In the genomic region with DNA sequence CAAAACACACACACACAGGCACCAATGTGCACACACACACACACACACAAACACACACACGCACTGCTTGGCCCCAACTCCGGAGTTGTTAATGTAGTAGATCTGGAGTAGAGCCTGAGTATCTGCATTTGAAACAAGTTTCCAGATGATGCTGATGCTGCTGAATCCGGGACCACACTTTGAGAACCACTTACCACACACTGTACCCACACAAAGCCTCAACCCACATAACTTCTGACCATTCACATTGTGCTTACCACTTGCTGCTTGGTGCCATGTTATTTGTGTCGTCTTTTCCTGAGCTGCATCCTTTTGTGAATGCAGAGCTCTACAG, we compare ENCODE assay signal across 18 cellular contexts. TPM values are rescaled to one million over a fixed set of nuclear protein-coding genes. Genes with fewer than 3 reads are reported as not detected.
A peak's percentile ranks its signal among the peaks of the same experiment; 100 is the strongest.
DNase-seq lines count a peak whose midpoint lies in the region; ATAC-seq and TF ChIP-seq lines count a peak whose summit lies in the region.
"Had no signal": no experiment of that assay in that cellular context is flagged by ENCODE, and none has a peak within 500 bp of the region (broad histone marks: within the 10 kb centered on the region; RNA-seq: fewer than 3 reads in every experiment).

No MANE protein-coding gene starts in this region.

- ATAC-seq in natural killer cell treated with Interleukin-12 subunit alpha and Interleukin-12 subunit beta and Interleukin-15 and Interleukin-18, amount 100 ng/mL, for 72 hours, result peak in 1 of 2 donors; percentile 51
- no peak for ATAC-seq in natural killer cell
- ATAC-seq in HG03442 (IDR thresholded peaks at IDR 0.05; ENCODE audit: unreplicated experiment), result no peak

- TF ChIP-seq POLR2A in vagina (IDR thresholded peaks at IDR 0.05), result no peak

- peak overlapping the region in 1 of 59 donors; percentile 9 for H3K4me3 ChIP-seq in dorsolateral prefrontal cortex
- no peak overlapping the region for H3K4me3 ChIP-seq in vagina
- H3K4me3 ChIP-seq in Karpas-422 (ENCODE audit: low read length), result no peak overlapping the region
- H3K4me3 ChIP-seq: SJCRH30 had no signal

- H3K4me3 Mint-ChIP-seq in natural killer cell treated with Interleukin-12 subunit alpha and Interleukin-12 subunit beta and Interleukin-15 and Interleukin-18, amount 100 ng/mL, for 72 hours, result peak overlapping the region; percentile 52
- no peak overlapping the region for H3K4me3 Mint-ChIP-seq in natural killer cell
- H3K4me3 Mint-ChIP-seq: CD4-positive, CD25-positive, alpha-beta regulatory T cell had no signal

- H3K9me3 ChIP-seq in vagina (no peaks in the 10 kb centered on the region), Karpas-422 (ENCODE audit: low read length) (no peaks in the 10 kb centered on the region)
- H3K9me3 ChIP-seq: SJCRH30 had no signal

- H3K27ac Mint-ChIP-seq in natural killer cell treated with Interleukin-12 subunit alpha and Interleukin-12 subunit beta and Interleukin-15 and Interleukin-18, amount 100 ng/mL, for 72 hours, result peak overlapping the region in 1 of 2 donors; percentile 9
- no peak overlapping the region for H3K27ac Mint-ChIP-seq in natural killer cell

- no peaks in the 10 kb centered on the region for H4K20me1 ChIP-seq in Karpas-422 (ENCODE audit: insufficient read depth, low read depth, low read length)

- H3K9me2 ChIP-seq in Karpas-422 (replicated peaks; ENCODE audit: insufficient read depth, low read length), result no peaks in the 10 kb centered on the region

- H3K4me2 ChIP-seq in Karpas-422 (ENCODE audit: low read depth, low read length, poor library complexity, severe bottlenecking), result no peak overlapping the region

- no peaks in the 10 kb centered on the region for H3K79me2 ChIP-seq in Karpas-422 (ENCODE audit: low read length)

- H3K4me1 ChIP-seq in vagina, result peaks cover 22% of the 10 kb centered on the region
- no peaks in the 10 kb centered on the region for H3K4me1 ChIP-seq in Karpas-422 (ENCODE audit: low read length)
- H3K4me1 ChIP-seq: SJCRH30 had no signal

- TF ChIP-seq CTCF in natural killer cell (IDR thresholded peaks at IDR 0.05), result no peak
- no peak for TF ChIP-seq CTCF in dorsolateral prefrontal cortex (IDR thresholded peaks at IDR 0.05 in 54 of 56, conservative IDR thresholded peaks at IDR 0.05 in 2 of 56; ENCODE audit: low read depth in 1 of 56, partially characterized antibody in 56 of 56)
- no peak for TF ChIP-seq CTCF in vagina (IDR thresholded peaks at IDR 0.05)

- DNase-seq in natural killer cell treated with Interleukin-12 subunit alpha and Interleukin-12 subunit beta and Interleukin-15 and Interleukin-18, amount 100 ng/mL, for 72 hours (ENCODE audit: low spot score), result no peak
- no peak for DNase-seq in natural killer cell
- no peak for DNase-seq in dorsolateral prefrontal cortex
- DNase-seq in substantia nigra (lab: John Stamatoyannopoulos, UW), result no peak
- DNase-seq in vagina (ENCODE audit: extremely low spot score in 2 of 2), result no peak
- no peak for DNase-seq in Karpas-422
- DNase-seq in AG08395 (ENCODE audit: low spot score), result no peak
- DNase-seq: Calu3; CD4-positive, CD25-positive, alpha-beta regulatory T cell; DMS79 treated with DMSO at 0.1 percent for 48 hours; GOT3; NCI-H1048; NCI-H146; NCI-H2081 treated with DMSO at 0.1 percent for 48 hours; NCI-H524 treated with DMSO at 0.1 percent for 48 hours; RPMI8226; SJCRH30 had no signal

- H3K27ac ChIP-seq in dorsolateral prefrontal cortex, result peak overlapping the region in 54 of 59 donors; percentile 1 to 89 (median 78)
- H3K27ac ChIP-seq in substantia nigra (ENCODE audit: low read depth, low read length, poor library complexity, severe bottlenecking), result peak overlapping the region; percentile 72
- peak overlapping the region; percentile 76 for H3K27ac ChIP-seq in vagina
- H3K27ac ChIP-seq in Karpas-422 (ENCODE audit: low read length), result no peak overlapping the region
- H3K27ac ChIP-seq: SJCRH30 had no signal

- no peak overlapping the region for H2AFZ ChIP-seq in Karpas-422 (ENCODE audit: low read length)

- H3K36me3 ChIP-seq in vagina, result no peaks in the 10 kb centered on the region
- no peaks in the 10 kb centered on the region for H3K36me3 ChIP-seq in Karpas-422 (ENCODE audit: insufficient read depth, low read length)
- H3K36me3 ChIP-seq: SJCRH30 had no signal

- H3K27me3 Mint-ChIP-seq in natural killer cell treated with Interleukin-12 subunit alpha and Interleukin-12 subunit beta and Interleukin-15 and Interleukin-18, amount 100 ng/mL, for 72 hours, result no peaks in the 10 kb centered on the region
- peaks cover 0 to 2% of the 10 kb centered on the region in 2 donors for H3K27me3 Mint-ChIP-seq in natural killer cell (ENCODE audit: low read depth in 2 of 2)
- H3K27me3 Mint-ChIP-seq: CD4-positive, CD25-positive, alpha-beta regulatory T cell had no signal

- no peak overlapping the region for H3K9ac ChIP-seq in Karpas-422 (ENCODE audit: low read length)

- H3K9me3 Mint-ChIP-seq in natural killer cell treated with Interleukin-12 subunit alpha and Interleukin-12 subunit beta and Interleukin-15 and Interleukin-18, amount 100 ng/mL, for 72 hours, result no peaks in the 10 kb centered on the region
- H3K9me3 Mint-ChIP-seq in natural killer cell, result no peaks in the 10 kb centered on the region

- H3K36me3 Mint-ChIP-seq in natural killer cell treated with Interleukin-12 subunit alpha and Interleukin-12 subunit beta and Interleukin-15 and Interleukin-18, amount 100 ng/mL, for 72 hours, result no peaks in the 10 kb centered on the region
- no peaks in the 10 kb centered on the region for H3K36me3 Mint-ChIP-seq in natural killer cell

- H3K27me3 ChIP-seq in dorsolateral prefrontal cortex (no peaks in the 10 kb centered on the region), vagina (no peaks in the 10 kb centered on the region), Karpas-422 (ENCODE audit: low read length) (no peaks in the 10 kb centered on the region)
- H3K27me3 ChIP-seq: SJCRH30 had no signal

- H3K4me1 Mint-ChIP-seq in natural killer cell treated with Interleukin-12 subunit alpha and Interleukin-12 subunit beta and Interleukin-15 and Interleukin-18, amount 100 ng/mL, for 72 hours (ENCODE audit: low read depth in 2 of 2), result peaks cover 7% of the 10 kb centered on the region in 2 donors
- H3K4me1 Mint-ChIP-seq in natural killer cell, result peaks cover 7% of the 10 kb centered on the region in 2 donors

- intact Hi-C loops in natural killer cell (cut with micrococcal nuclease) (no loop called here), dorsolateral prefrontal cortex (cut with DNase I) (no loop called here), vagina (cut with DNase I) (no loop called here)

RNA-seq across cellular contexts. Expression of a gene that starts 36.9 kb away (rescaled TPM):
- total RNA-seq in natural killer cell treated with Interleukin-12 subunit alpha and Interleukin-12 subunit beta and Interleukin-15 and Interleukin-18, amount 100 ng/mL, for 72 hours, result 10 to 100 TPM; 12.3 to 17.2 TPM
- total RNA-seq in natural killer cell, result 1 to 10 TPM; 4.8 to 9.3 (median 6.4) TPM
- total RNA-seq in dorsolateral prefrontal cortex, result 10 to 100 TPM; 12.0 to 32.4 (median 18.2) TPM
- 40.0 TPM for total RNA-seq in vagina
- total RNA-seq in Karpas-422 (2014; rRNA removed; shearing (Covaris generic); ENCODE audit: low replicate concordance), result 6.0 and 16.9 TPM in 2 replicates
